ENCODE assay signal across 25 cellular contexts in the genomic region with DNA sequence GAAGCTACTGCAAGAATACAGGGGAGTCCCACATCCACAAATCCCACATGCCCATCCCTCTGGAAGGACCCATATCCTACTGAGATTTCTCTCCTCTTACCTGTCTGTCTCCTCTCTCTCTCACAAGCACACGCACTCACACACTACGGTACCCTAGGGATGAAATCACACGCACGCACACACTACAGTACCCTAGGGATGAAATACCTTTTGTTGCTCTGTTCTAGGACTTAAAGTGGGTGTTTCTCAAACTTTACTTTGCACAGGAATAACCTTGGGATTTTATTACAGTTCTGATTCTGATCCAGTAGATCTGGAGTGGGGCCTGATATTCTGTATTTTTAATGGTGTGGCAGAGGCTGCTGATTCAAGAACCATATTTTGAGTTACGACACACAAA.
A peak's percentile ranks its signal among the peaks of the same experiment; 100 is the strongest.
DNase-seq lines count a peak whose midpoint lies in the region; ATAC-seq and TF ChIP-seq lines count a peak whose summit lies in the region.
"Had no signal": no experiment of that assay in that cellular context is flagged by ENCODE, and none has a peak within 500 bp of the region (broad histone marks: within the 10 kb centered on the region; RNA-seq: fewer than 3 reads in every experiment).

No MANE protein-coding gene starts in this region.

- no TSS peak for BruUV-seq in MCF 10A (replicated peaks; lab: Mats Ljungman, UMichigan)

- H3K36me3 ChIP-seq in breast epithelium = no peaks in the 10 kb centered on the region
- H3K36me3 ChIP-seq: ovary, right atrium auricular region, uterus had no signal

- H3K27ac ChIP-seq in breast epithelium (no peak overlapping the region), foreskin keratinocyte (no peak overlapping the region)
- H3K27ac ChIP-seq: HL-60, ovary, right atrium auricular region, uterus had no signal

- intact Hi-C loops in breast epithelium (cut with DNase I; ENCODE audit: low total_unique reads) (no loop called here), MCF 10A (cut with micrococcal nuclease) (no loop called here), posterior vena cava (cut with DNase I) (no loop called here)

- POLR2A ChIA-PET in MCF 10A (lab: Yijun Ruan, JAX) = interaction anchor here (0.7 kb wide), 1 partner anchor 11 kb away, joined by 3 read pairs; no protein-coding TSS in a partner anchor

- H3K27me3 Mint-ChIP-seq in MCF 10A (ENCODE audit: insufficient read depth, unreplicated experiment) = no peaks in the 10 kb centered on the region
- peaks cover 8% of the 10 kb centered on the region for H3K27me3 Mint-ChIP-seq in endothelial cell (ENCODE audit: unreplicated experiment)
- peaks cover 78% of the 10 kb centered on the region for H3K27me3 Mint-ChIP-seq in nephron progenitor cell (ENCODE audit: low read depth, poor library complexity)
- peaks cover 81% of the 10 kb centered on the region for H3K27me3 Mint-ChIP-seq in type B pancreatic cell
- H3K27me3 Mint-ChIP-seq: CD4-positive, CD25-positive, alpha-beta regulatory T cell had no signal

- H3K4me3 Mint-ChIP-seq in MCF 10A (ENCODE audit: unreplicated experiment) (no peak overlapping the region), endothelial cell (ENCODE audit: unreplicated experiment) (peak overlapping the region; percentile 31), nephron progenitor cell (peak overlapping the region; percentile 78), type B pancreatic cell (peak overlapping the region; percentile 86)
- H3K4me3 Mint-ChIP-seq: CD4-positive, CD25-positive, alpha-beta regulatory T cell had no signal

- H3K9me3 ChIP-seq in breast epithelium = no peaks in the 10 kb centered on the region
- H3K9me3 ChIP-seq: ovary, right atrium auricular region, SK-N-SH, uterus had no signal

- H3K27me3 ChIP-seq in breast epithelium (peaks cover 0 to 29% of the 10 kb centered on the region in 2 donors), foreskin keratinocyte (peaks cover 26% of the 10 kb centered on the region)
- H3K27me3 ChIP-seq: ovary had no signal

- DNase-seq in breast epithelium (ENCODE audit: low spot score in 2 of 2) (no peak), MCF 10A (ENCODE audit: unreplicated experiment) (no peak), endothelial cell (ENCODE audit: low spot score) (no peak), nephron progenitor cell (no peak), type B pancreatic cell (ENCODE audit: extremely low spot score, unreplicated experiment) (no peak), D341Med (ENCODE audit: low spot score) (no peak), foreskin keratinocyte (no peak), posterior vena cava (ENCODE audit: low spot score) (no peak)
- DNase-seq: 8988T; activated CD4-positive, alpha-beta T cell treated with anti-CD3 and anti-CD28 coated beads, Interleukin-2, amount 50 U/mL, for 48 hours; activated naive CD4-positive, alpha-beta T cell; CD4-positive, CD25-positive, alpha-beta regulatory T cell; GOT3; KBM-7; midbrain; naive thymus-derived CD4-positive, alpha-beta T cell; NCI-H1092 treated with DMSO at 0.1 percent for 48 hours; NCI-H187; stimulated activated CD4-positive, alpha-beta T cell treated with anti-CD3 and anti-CD28 coated beads, Interleukin-1b, Interleukin-23, amount 100 ng/mL, for 48 hours; stimulated activated naive CD4-positive, alpha-beta T cell treated with Interleukin-2 at 50 U/mL for 16 hours; uterus had no signal

- H3K27ac Mint-ChIP-seq in MCF 10A (ENCODE audit: low read depth, unreplicated experiment) (no peak overlapping the region), endothelial cell (ENCODE audit: unreplicated experiment) (no peak overlapping the region), nephron progenitor cell (no peak overlapping the region), type B pancreatic cell (no peak overlapping the region)
- H3K27ac Mint-ChIP-seq: CD4-positive, CD25-positive, alpha-beta regulatory T cell; naive thymus-derived CD4-positive, alpha-beta T cell had no signal

- ATAC-seq in foreskin keratinocyte = no peak
- ATAC-seq: naive thymus-derived CD4-positive, alpha-beta T cell had no signal

- no peak for TF ChIP-seq POLR2A in breast epithelium (IDR thresholded peaks at IDR 0.05)

- H3K36me3 Mint-ChIP-seq in MCF 10A (ENCODE audit: insufficient read depth, unreplicated experiment) (no peaks in the 10 kb centered on the region), endothelial cell (ENCODE audit: low read depth, unreplicated experiment) (no peaks in the 10 kb centered on the region), nephron progenitor cell (ENCODE audit: low read depth) (no peaks in the 10 kb centered on the region), type B pancreatic cell (no peaks in the 10 kb centered on the region)
- H3K36me3 Mint-ChIP-seq: CD4-positive, CD25-positive, alpha-beta regulatory T cell had no signal

- peaks cover 14% of the 10 kb centered on the region for H3K4me1 Mint-ChIP-seq in MCF 10A (ENCODE audit: insufficient read depth, unreplicated experiment)
- peaks cover 7% of the 10 kb centered on the region for H3K4me1 Mint-ChIP-seq in endothelial cell (ENCODE audit: unreplicated experiment)
- H3K4me1 Mint-ChIP-seq in nephron progenitor cell = peaks cover 15% of the 10 kb centered on the region
- peaks cover 7% of the 10 kb centered on the region for H3K4me1 Mint-ChIP-seq in type B pancreatic cell (ENCODE audit: unreplicated experiment)

- CTCF ChIA-PET in MCF 10A (lab: Yijun Ruan, JAX) = no interaction called here

- H3K9me3 Mint-ChIP-seq in MCF 10A (ENCODE audit: unreplicated experiment) (no peaks in the 10 kb centered on the region), endothelial cell (ENCODE audit: unreplicated experiment) (no peaks in the 10 kb centered on the region), nephron progenitor cell (no peaks in the 10 kb centered on the region), type B pancreatic cell (no peaks in the 10 kb centered on the region)

- no peaks in the 10 kb centered on the region for H3K4me1 ChIP-seq in breast epithelium
- no peaks in the 10 kb centered on the region for H3K4me1 ChIP-seq in foreskin keratinocyte
- H3K4me1 ChIP-seq: uterus had no signal

- H3K4me3 ChIP-seq in breast epithelium = peak overlapping the region in 2 of 3 donors; percentile 52 to 64

- no peak for TF ChIP-seq CTCF in breast epithelium (IDR thresholded peaks at IDR 0.05)
- TF ChIP-seq CTCF in MCF 10A (IDR thresholded peaks at IDR 0.05; ENCODE audit: unreplicated experiment) = no peak
- no peak for TF ChIP-seq CTCF in endothelial cell (IDR thresholded peaks at IDR 0.05; ENCODE audit: unreplicated experiment)
- TF ChIP-seq CTCF in nephron progenitor cell (IDR thresholded peaks at IDR 0.05) = no peak
- no peak for TF ChIP-seq CTCF in type B pancreatic cell (conservative IDR thresholded peaks at IDR 0.05)
- TF ChIP-seq CTCF in foreskin keratinocyte (conservative IDR thresholded peaks at IDR 0.05) = no peak
